In the genomic region with DNA sequence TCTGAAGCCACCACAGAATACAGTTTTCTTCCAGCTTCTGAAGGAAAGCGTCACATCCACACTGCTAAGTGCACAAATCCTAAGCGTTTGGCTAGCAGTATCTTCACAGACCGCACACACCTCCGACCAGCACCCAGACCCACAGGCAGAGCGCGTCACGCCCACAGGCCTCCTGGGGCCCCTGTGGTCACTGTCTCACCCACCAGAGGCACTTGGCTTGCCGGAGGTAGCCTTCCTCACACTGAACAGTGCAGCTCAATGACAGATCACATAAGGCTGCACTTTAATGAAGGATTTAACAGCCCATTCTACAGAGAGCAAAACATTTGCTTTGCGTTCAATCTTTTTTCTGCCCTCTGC, we compare ENCODE assay signal across 17 cellular contexts. TPM values are rescaled to one million over a fixed set of nuclear protein-coding genes. Genes with fewer than 3 reads are reported as not detected.
DNase-seq lines count a peak whose midpoint lies in the region; ATAC-seq and TF ChIP-seq lines count a peak whose summit lies in the region.
"Had no signal": no experiment of that assay in that cellular context is flagged by ENCODE, and none has a peak within 500 bp of the region (broad histone marks: within the 10 kb centered on the region; RNA-seq: fewer than 3 reads in every experiment).

No MANE protein-coding gene starts in this region.

- no peaks in the 10 kb centered on the region for H3K9me2 ChIP-seq in Karpas-422 (replicated peaks; ENCODE audit: insufficient read depth, low read length)

- peak overlapping the region; percentile 69 for H3K27ac ChIP-seq in Karpas-422 (ENCODE audit: low read length)
- H3K27ac ChIP-seq: pancreas, thoracic aorta had no signal

- TF ChIP-seq CTCF in chondrocyte (IDR thresholded peaks at IDR 0.05), result no peak

- no peak for DNase-seq in Karpas-422
- peak; percentile 25 for DNase-seq in chondrocyte (ENCODE audit: low spot score)
- no peak for DNase-seq in memory B cell (ENCODE audit: low spot score in 2 of 2)
- peak; percentile 28 for DNase-seq in stimulated activated naive B cell treated with anti-CD40 and anti-IgM and Interleukin-4, amounts not matched to agents 10 μg/mL and 1 μg/mL and 100 μg/mL, for 72 hours
- no peak for DNase-seq in NCI-H1417 (lab: John Stamatoyannopoulos, UW)
- DNase-seq in cortex of kidney (lab: John Stamatoyannopoulos, UW), result no peak
- DNase-seq in ureter (ENCODE audit: low spot score), result no peak
- DNase-seq: activated CD4-positive, alpha-beta T cell treated with anti-CD3 and anti-CD28 coated beads for 1 hour; activated naive CD8-positive, alpha-beta T cell treated with anti-CD3 and anti-CD28 coated beads for 36 hours; esophagus squamous epithelium; mesenchymal stem cell; NCI-H226 had no signal

- no peak overlapping the region for H2AFZ ChIP-seq in Karpas-422 (ENCODE audit: low read length)

- H3K9ac ChIP-seq in Karpas-422 (ENCODE audit: low read length), result no peak overlapping the region

- ATAC-seq in memory B cell (ENCODE audit: low read depth), result peak; percentile 17
- ATAC-seq in stimulated activated naive B cell treated with anti-CD40 and anti-IgM and Interleukin-4, amounts not matched to agents 10 μg/mL and 1 μg/mL and 100 μg/mL, for 72 hours (replicated peaks), result peak; percentile 65 to 67
- ATAC-seq: naive thymus-derived CD8-positive, alpha-beta T cell had no signal

- H3K4me1 Mint-ChIP-seq in chondrocyte (ENCODE audit: low read depth), result peaks cover 7% of the 10 kb centered on the region
- peaks cover 44% of the 10 kb centered on the region for H3K4me1 Mint-ChIP-seq in memory B cell
- H3K4me1 Mint-ChIP-seq in stimulated activated naive B cell treated with anti-CD40 and anti-IgM and Interleukin-4, amounts not matched to agents 10 μg/mL and 1 μg/mL and 100 μg/mL, for 72 hours, result peaks cover 38 to 60% of the 10 kb centered on the region in 2 donors

- no peaks in the 10 kb centered on the region for H3K36me3 ChIP-seq in Karpas-422 (ENCODE audit: insufficient read depth, low read length)

- H3K79me2 ChIP-seq in Karpas-422 (ENCODE audit: low read length), result peaks cover 6% of the 10 kb centered on the region; the same call in 1 of the 2 replicates

- H3K36me3 Mint-ChIP-seq in chondrocyte (ENCODE audit: low read depth) (peaks cover 26% of the 10 kb centered on the region), memory B cell (peaks cover 33% of the 10 kb centered on the region)
- H3K36me3 Mint-ChIP-seq in stimulated activated naive B cell treated with anti-CD40 and anti-IgM and Interleukin-4, amounts not matched to agents 10 μg/mL and 1 μg/mL and 100 μg/mL, for 72 hours, result peaks cover 42 to 55% of the 10 kb centered on the region in 2 donors

- H3K4me3 Mint-ChIP-seq in chondrocyte (ENCODE audit: unreplicated experiment) (no peak overlapping the region), memory B cell (no peak overlapping the region)
- no peak overlapping the region for H3K4me3 Mint-ChIP-seq in stimulated activated naive B cell treated with anti-CD40 and anti-IgM and Interleukin-4, amounts not matched to agents 10 μg/mL and 1 μg/mL and 100 μg/mL, for 72 hours
- H3K4me3 Mint-ChIP-seq: activated naive CD8-positive, alpha-beta T cell treated with anti-CD3 and anti-CD28 coated beads for 36 hours; CD8-positive, alpha-beta memory T cell; naive thymus-derived CD8-positive, alpha-beta T cell had no signal

- H3K27ac Mint-ChIP-seq in chondrocyte (ENCODE audit: unreplicated experiment) (no peak overlapping the region), memory B cell (no peak overlapping the region)
- no peak overlapping the region for H3K27ac Mint-ChIP-seq in stimulated activated naive B cell treated with anti-CD40 and anti-IgM and Interleukin-4, amounts not matched to agents 10 μg/mL and 1 μg/mL and 100 μg/mL, for 72 hours
- H3K27ac Mint-ChIP-seq: activated naive CD8-positive, alpha-beta T cell treated with anti-CD3 and anti-CD28 coated beads for 36 hours had no signal

- H3K27me3 ChIP-seq in Karpas-422 (ENCODE audit: low read length), result no peaks in the 10 kb centered on the region
- H3K27me3 ChIP-seq: esophagus squamous epithelium, gastroesophageal sphincter, pancreas had no signal

- H4K20me1 ChIP-seq in Karpas-422 (ENCODE audit: insufficient read depth, low read depth, low read length), result peaks cover 33% of the 10 kb centered on the region

- peaks cover 35% of the 10 kb centered on the region for H3K4me1 ChIP-seq in Karpas-422 (ENCODE audit: low read length)
- H3K4me1 ChIP-seq: pancreas had no signal

- H3K4me2 ChIP-seq in Karpas-422 (ENCODE audit: low read depth, low read length, poor library complexity, severe bottlenecking), result peak overlapping the region; percentile 54

- no peaks in the 10 kb centered on the region for H3K9me3 Mint-ChIP-seq in chondrocyte (ENCODE audit: low read depth)
- no peaks in the 10 kb centered on the region for H3K9me3 Mint-ChIP-seq in memory B cell
- no peaks in the 10 kb centered on the region for H3K9me3 Mint-ChIP-seq in stimulated activated naive B cell treated with anti-CD40 and anti-IgM and Interleukin-4, amounts not matched to agents 10 μg/mL and 1 μg/mL and 100 μg/mL, for 72 hours
- H3K9me3 Mint-ChIP-seq: activated naive CD8-positive, alpha-beta T cell treated with anti-CD3 and anti-CD28 coated beads for 36 hours; CD8-positive, alpha-beta memory T cell; naive thymus-derived CD8-positive, alpha-beta T cell had no signal

- H3K9me3 ChIP-seq in Karpas-422 (ENCODE audit: low read length), result no peaks in the 10 kb centered on the region
- H3K9me3 ChIP-seq: esophagus squamous epithelium, gastroesophageal sphincter, pancreas, thoracic aorta had no signal

- H3K27me3 Mint-ChIP-seq in chondrocyte (ENCODE audit: low read depth) (no peaks in the 10 kb centered on the region), memory B cell (no peaks in the 10 kb centered on the region)
- H3K27me3 Mint-ChIP-seq in stimulated activated naive B cell treated with anti-CD40 and anti-IgM and Interleukin-4, amounts not matched to agents 10 μg/mL and 1 μg/mL and 100 μg/mL, for 72 hours, result no peaks in the 10 kb centered on the region
- H3K27me3 Mint-ChIP-seq: activated naive CD8-positive, alpha-beta T cell treated with anti-CD3 and anti-CD28 coated beads for 36 hours; CD8-positive, alpha-beta memory T cell; naive thymus-derived CD8-positive, alpha-beta T cell had no signal

- H3K4me3 ChIP-seq in Karpas-422 (ENCODE audit: low read length), result no peak overlapping the region
- H3K4me3 ChIP-seq: esophagus squamous epithelium, gastroesophageal sphincter, pancreas, thoracic aorta had no signal

RNA-seq across cellular contexts. Expression of a gene that starts 21.2 kb away (rescaled TPM):
- 0.67 and 3.9 TPM in 2 replicates for total RNA-seq in Karpas-422 (2014; rRNA removed; shearing (Covaris generic); ENCODE audit: low replicate concordance)
- total RNA-seq in chondrocyte (5.8 to 12.8 TPM (median 12.7 TPM) in 3 replicates), ureter (3.1 TPM)

RNA-seq across cellular contexts. Expression of a gene that starts 47.4 kb away (rescaled TPM):
- total RNA-seq in Karpas-422 (2014; rRNA removed; shearing (Covaris generic); ENCODE audit: low replicate concordance), result 10.5 and 19.9 TPM in 2 replicates
- total RNA-seq in chondrocyte (20.0 to 22.1 TPM (median 22.0 TPM) in 3 replicates), ureter (30.3 TPM)

RNA-seq across cellular contexts. Expression of a gene that starts 51.9 kb away (rescaled TPM):
- 27.6 and 41.1 TPM in 2 replicates for total RNA-seq in Karpas-422 (2014; rRNA removed; shearing (Covaris generic); ENCODE audit: low replicate concordance)
- 41.4 to 59.0 TPM (median 55.3 TPM) in 3 replicates for total RNA-seq in chondrocyte
- 40.1 TPM for total RNA-seq in ureter

Comparison
In these comparisons a context has a peak if more than half of its experiments do, and no peak if none do; other contexts are left out.
1. DNase-seq: peak in chondrocyte (single experiment) and stimulated activated naive B cell treated with anti-CD40 and anti-IgM and Interleukin-4, amounts not matched to agents 10 μg/mL and 1 μg/mL and 100 μg/mL, for 72 hours (single experiment); none in Karpas-422 (single experiment), memory B cell (0 of 2), NCI-H1417 (0 of 3), cortex of kidney (single experiment) and ureter (single experiment).